In the genomic region with DNA sequence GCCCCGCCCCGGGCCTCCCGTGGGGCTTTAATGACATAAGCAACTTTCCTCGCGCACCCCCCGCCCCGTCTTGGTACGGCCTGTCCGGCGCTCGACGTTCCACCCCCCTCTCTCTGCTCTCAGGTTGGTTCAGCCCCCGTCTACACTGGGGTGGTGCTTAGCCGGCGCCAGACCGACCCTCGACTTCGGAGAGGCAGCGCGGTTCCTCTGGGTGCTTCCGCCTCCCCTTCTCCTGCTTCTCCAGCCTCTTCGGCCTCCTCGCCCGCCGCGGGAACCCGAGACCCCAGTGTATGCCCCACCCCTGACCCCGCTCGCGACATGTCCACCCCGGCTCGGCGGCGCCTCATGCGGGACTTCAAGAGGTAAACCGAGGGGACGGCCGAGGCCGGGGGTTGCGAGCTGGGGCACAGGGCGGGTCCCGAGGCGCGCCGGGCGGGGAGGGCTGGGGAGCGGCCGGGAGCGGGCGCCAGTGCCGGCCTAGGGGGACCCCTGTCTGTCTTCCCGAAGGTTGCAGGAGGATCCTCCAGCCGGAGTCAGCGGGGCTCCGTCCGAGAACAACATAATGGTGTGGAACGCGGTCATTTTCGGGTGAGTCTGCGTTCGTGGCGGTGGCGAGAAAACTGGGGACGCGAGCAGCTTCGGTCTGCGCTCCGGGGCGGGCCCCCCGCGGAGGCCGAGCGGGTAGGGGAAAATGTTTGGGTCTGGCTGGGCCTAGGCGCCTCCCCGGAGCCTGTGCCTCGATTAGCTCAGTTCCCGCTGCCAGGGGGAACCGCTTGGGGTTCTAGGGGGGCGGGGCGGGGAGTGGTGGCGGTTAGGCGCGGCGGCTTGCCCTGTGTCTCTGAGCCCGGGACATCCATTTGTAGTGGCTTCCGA, we compare ENCODE assay signal across 8 cellular contexts.
DNase-seq lines count a peak whose midpoint lies in the region; ATAC-seq lines count a peak whose summit lies in the region.

A gene (plus strand): TSS at position 170 of the 873 bp plus-strand sequence. CDS start 149 bp downstream, at position 319.

- DNase-seq in AML-193 (lab: John Stamatoyannopoulos, UW) (peak; percentile 50 to 77), NCI-H446 (lab: John Stamatoyannopoulos, UW) (peak; percentile 75 to 90), iris pigment epithelial cell (ENCODE audit: low read depth) (peak; percentile 93)
- DNase-seq in activated CD4-positive, CD25-positive, alpha-beta regulatory T cell treated with anti-CD3 and anti-CD28 coated beads, Interleukin-2, amount 50 U/mL, for 16 hours (ENCODE audit: low read depth, low spot score): peak; percentile 76
- DNase-seq in central memory CD4-positive, alpha-beta T cell: peak; percentile 86
- DNase-seq in stimulated activated CD4-positive, alpha-beta T cell treated with anti-CD3 and anti-CD28 coated beads, Interleukin-12 subunit alpha, Interleukin-12 subunit beta, amount 100 ng/mL, for 4 hours: peak; percentile 84

- ATAC-seq in GM19043 (IDR thresholded peaks at IDR 0.05; ENCODE audit: low read depth, unreplicated experiment): peak; percentile 86
- peak; percentile 82 for ATAC-seq in HG03354 (IDR thresholded peaks at IDR 0.05; ENCODE audit: poor library complexity, severe bottlenecking, unreplicated experiment)

Comparison
In these comparisons a context has a peak if more than half of its experiments do, and no peak if none do; other contexts are left out.
1. Peak in every context shown above with its lines: DNase-seq and ATAC-seq.